ENCODE assay signal across 1 cellular context in genomic region chr3:139112230-139112558, GRCh38.
TF ChIP-seq lines count a peak whose summit lies in the region.

No MANE protein-coding gene starts in this region.

TF ChIP-seq in H1, 55 proteins besides CTCF, POLR2A, EP300 and RAD21 (continued from another document):
- TF ChIP-seq GABPA (IDR thresholded peaks at IDR 0.05; ENCODE audit: borderline replicate concordance, insufficient read depth, low read length) = no peak
- TF ChIP-seq ASH2L (IDR thresholded peaks at IDR 0.05; ENCODE audit: low read length) = no peak
- TF ChIP-seq EGR1 (IDR thresholded peaks at IDR 0.05; ENCODE audit: borderline replicate concordance, low read depth, low read length) = no peak
- TF ChIP-seq SRF (IDR thresholded peaks at IDR 0.05; ENCODE audit: low read depth, low read length) = no peak
- TF ChIP-seq TAF1 (IDR thresholded peaks at IDR 0.05; ENCODE audit: low read depth, low read length) = no peak
- no peak for TF ChIP-seq YY1 (IDR thresholded peaks at IDR 0.05; ENCODE audit: low read depth, low read length)
- TF ChIP-seq SP1 (IDR thresholded peaks at IDR 0.05; ENCODE audit: low read depth, low read length) = no peak
- TF ChIP-seq TEAD4 (IDR thresholded peaks at IDR 0.05; ENCODE audit: low read depth, low read length) = no peak
- no peak for TF ChIP-seq MAX (IDR thresholded peaks at IDR 0.05)
- no peak for TF ChIP-seq EZH2 (IDR thresholded peaks at IDR 0.05; ENCODE audit: low read depth, low read length, severe bottlenecking)
- TF ChIP-seq CTBP2 (IDR thresholded peaks at IDR 0.05; ENCODE audit: borderline replicate concordance, insufficient read depth, insufficient read length, low read length) = no peak
- no peak for TF ChIP-seq KDM1A (IDR thresholded peaks at IDR 0.05; ENCODE audit: borderline replicate concordance, low read length)
